Comparison of ENCODE assay signal across 19 cellular contexts in the genomic region with DNA sequence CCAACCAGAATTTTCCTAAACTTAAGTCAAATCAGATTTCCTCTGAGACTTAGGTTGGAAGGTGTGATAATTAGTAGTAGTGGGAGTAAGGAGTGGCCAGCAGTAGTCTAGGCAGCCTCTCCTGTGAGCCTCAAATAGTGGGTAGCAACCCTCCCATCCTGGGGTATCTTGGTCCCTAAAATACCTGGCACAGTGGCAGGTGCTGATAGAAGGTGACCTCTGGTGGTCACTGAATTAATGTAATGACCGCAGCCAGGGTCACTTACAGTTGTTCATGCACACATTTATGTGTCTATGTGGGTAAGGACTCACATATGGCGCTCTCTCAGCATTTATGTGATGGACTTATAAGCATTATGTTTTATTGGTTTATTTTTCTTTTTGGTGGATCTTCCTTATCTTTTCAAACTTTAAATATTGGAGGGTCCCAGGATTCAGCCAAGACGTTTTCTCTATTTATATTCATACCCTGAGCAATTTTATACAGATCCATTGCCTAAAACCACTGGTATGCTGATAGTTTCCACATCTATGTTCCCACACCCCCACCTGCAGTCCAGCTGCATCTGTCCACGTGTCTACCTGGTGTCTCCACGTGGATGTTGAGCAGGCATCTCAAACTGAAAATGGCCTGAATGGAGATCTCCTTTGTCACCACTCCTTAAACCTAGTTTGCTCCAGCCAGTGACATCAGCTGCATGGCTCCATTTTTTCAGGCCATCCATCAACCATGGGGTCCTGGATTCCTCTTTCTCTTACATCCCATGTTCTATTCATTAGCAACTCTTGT. TPM values are rescaled to one million over a fixed set of nuclear protein-coding genes. Genes with fewer than 3 reads are reported as not detected.
A peak's percentile ranks its signal among the peaks of the same experiment; 100 is the strongest.
DNase-seq lines count a peak whose midpoint lies in the region; ATAC-seq, FAIRE-seq and TF ChIP-seq lines count a peak whose summit lies in the region.
"Had no signal": no experiment of that assay in that cellular context is flagged by ENCODE, and none has a peak within 500 bp of the region (broad histone marks: within the 10 kb centered on the region; RNA-seq: fewer than 3 reads in every experiment).

No MANE protein-coding gene starts in this region.

- H3K4me3 ChIP-seq in HepG2 (replicated peaks in 1 of 3; ENCODE audit: insufficient read depth in 1 of 3, low read depth in 2 of 3, low read length in 3 of 3) = no peak overlapping the region
- H3K4me3 ChIP-seq in right lobe of liver = no peak overlapping the region
- H3K4me3 ChIP-seq in stomach = no peak overlapping the region
- H3K4me3 ChIP-seq in lower lobe of right lung = no peak overlapping the region
- H3K4me3 ChIP-seq: K562, PC-9 had no signal

- FAIRE-seq in HepG2 (lab: Jason Lieb, UNC) = no peak
- FAIRE-seq: GM12891, HTR-8/SVneo, K562 had no signal

- TF ChIP-seq POLR2A in HepG2 (IDR thresholded peaks at IDR 0.05; ENCODE audit: insufficient read depth in 1 of 2, low read depth in 2 of 2, low read length in 2 of 2) (no peak), right lobe of liver (IDR thresholded peaks at IDR 0.05) (no peak), stomach (IDR thresholded peaks at IDR 0.05) (no peak)

- no peak overlapping the region for H3K27ac Mint-ChIP-seq in activated naive CD4-positive, alpha-beta T cell treated with anti-CD3 and anti-CD28 coated beads, Interleukin-2, amount 10 ng/mL, durations not matched to agents 7 days and 5 days
- H3K27ac Mint-ChIP-seq: CD4-positive, CD25-positive, alpha-beta regulatory T cell had no signal

- H3K4me1 ChIP-seq in HepG2 (ENCODE audit: insufficient read depth, low read length) = no peaks in the 10 kb centered on the region
- H3K4me1 ChIP-seq in right lobe of liver = no peaks in the 10 kb centered on the region
- H3K4me1 ChIP-seq in stomach = peaks cover 0 to 10% (median 0%) of the 10 kb centered on the region in 4 donors
- H3K4me1 ChIP-seq in lower lobe of right lung = no peaks in the 10 kb centered on the region

- POLR2A ChIA-PET in HepG2 (lab: Yijun Ruan, JAX) = no interaction called here

- H3K27me3 Mint-ChIP-seq in activated naive CD4-positive, alpha-beta T cell treated with anti-CD3 and anti-CD28 coated beads, Interleukin-2, amount 10 ng/mL, durations not matched to agents 7 days and 5 days = no peaks in the 10 kb centered on the region

- BruUV-seq in HepG2 (replicated peaks; lab: Mats Ljungman, UMichigan) = no TSS peak

- ATAC-seq in HepG2 = no peak
- ATAC-seq in right lobe of liver = no peak
- ATAC-seq in lower lobe of right lung = no peak
- ATAC-seq: K562 had no signal

- DNase-seq in HepG2 (ENCODE audit: low spot score) (no peak), right lobe of liver (no peak), dermis blood vessel endothelial cell (peak; percentile 10), stomach (no peak), lower lobe of right lung (no peak), NCI-H446 treated with DMSO at 0.1 percent for 48 hours (lab: John Stamatoyannopoulos, UW) (no peak)
- no peak for DNase-seq in activated naive CD4-positive, alpha-beta T cell treated with anti-CD3 and anti-CD28 coated beads, Interleukin-2, amount 10 ng/mL, durations not matched to agents 7 days and 5 days
- DNase-seq: AML-193; CD4-positive, CD25-positive, alpha-beta regulatory T cell; DMS79; NCI-H1436 treated with DMSO at 0.1 percent for 48 hours; NCI-H2081 treated with DMSO at 0.1 percent for 48 hours; NCI-H2227 treated with DMSO at 0.1 percent for 48 hours; NCI-H526 treated with DMSO at 0.1 percent for 48 hours; PC-9 had no signal

- no peaks in the 10 kb centered on the region for H3K9me3 Mint-ChIP-seq in activated naive CD4-positive, alpha-beta T cell treated with anti-CD3 and anti-CD28 coated beads, Interleukin-2, amount 10 ng/mL, durations not matched to agents 7 days and 5 days

- H3K27ac ChIP-seq in HepG2 (ENCODE audit: extremely low read length, insufficient read depth, low read length) (no peak overlapping the region), right lobe of liver (no peak overlapping the region), stomach (peak overlapping the region in 3 of 5 donors; percentile 49 to 74 (median 54)), lower lobe of right lung (no peak overlapping the region)
- H3K27ac ChIP-seq: PC-9 had no signal

- H3K9me3 ChIP-seq in HepG2 (ENCODE audit: low read length) = no peaks in the 10 kb centered on the region
- no peaks in the 10 kb centered on the region for H3K9me3 ChIP-seq in right lobe of liver
- H3K9me3 ChIP-seq in stomach = no peaks in the 10 kb centered on the region
- no peaks in the 10 kb centered on the region for H3K9me3 ChIP-seq in lower lobe of right lung

- peaks cover 0 to 21% of the 10 kb centered on the region in 2 experiments; a peak in 2 of 5 replicates for H3K27me3 ChIP-seq in HepG2 (ENCODE audit: control insufficient read depth in 1 of 2, insufficient read depth in 2 of 2, low read length in 2 of 2)
- H3K27me3 ChIP-seq in right lobe of liver = no peaks in the 10 kb centered on the region
- H3K27me3 ChIP-seq in stomach = no peaks in the 10 kb centered on the region
- no peaks in the 10 kb centered on the region for H3K27me3 ChIP-seq in lower lobe of right lung (ENCODE audit: low read depth)

- H3K4me2 ChIP-seq in HepG2 (ENCODE audit: low read depth, low read length) = no peak overlapping the region
- H3K4me2 ChIP-seq: PC-9 had no signal

- TF ChIP-seq EP300 in HepG2 (IDR thresholded peaks at IDR 0.05; ENCODE audit: low read depth in 2 of 2, low read length in 2 of 2) (no peak), HepG2 (CRISPR knock-in tag; IDR thresholded peaks at IDR 0.05; ENCODE audit: borderline replicate concordance) (no peak), stomach (IDR thresholded peaks at IDR 0.05) (no peak)

- no peaks in the 10 kb centered on the region for H4K20me1 ChIP-seq in HepG2 (ENCODE audit: insufficient read depth, low read length)

- H3K9ac ChIP-seq in HepG2 (ENCODE audit: insufficient read depth, low read depth, low read length) = no peak overlapping the region

- 9% methylated on average over 5 of the region's 5 CpGs for WGBS in HepG2 (ENCODE audit: low lambda C conversion rate)
- 71% methylated on average over 5 of the region's 5 CpGs for WGBS in right lobe of liver (ENCODE audit: insufficient coverage, low coverage, low lambda C conversion rate, missing lambda C conversion rate)
- WGBS in stomach, 5 donors = 80 to 90% (median 84%) methylated on average over 5 of the region's 5 CpGs

- H3K4me3 Mint-ChIP-seq in activated naive CD4-positive, alpha-beta T cell treated with anti-CD3 and anti-CD28 coated beads, Interleukin-2, amount 10 ng/mL, durations not matched to agents 7 days and 5 days = no peak overlapping the region
- H3K4me3 Mint-ChIP-seq: CD4-positive, CD25-positive, alpha-beta regulatory T cell had no signal

- no peaks in the 10 kb centered on the region for H3K36me3 Mint-ChIP-seq in activated naive CD4-positive, alpha-beta T cell treated with anti-CD3 and anti-CD28 coated beads, Interleukin-2, amount 10 ng/mL, durations not matched to agents 7 days and 5 days
- H3K36me3 Mint-ChIP-seq: CD4-positive, CD25-positive, alpha-beta regulatory T cell had no signal

- H3K36me3 ChIP-seq in HepG2 (replicated peaks in 1 of 2; ENCODE audit: control insufficient read depth in 1 of 2, insufficient read depth in 2 of 2, low read length in 2 of 2) = no peaks in the 10 kb centered on the region; a peak in 1 of 5 replicates
- H3K36me3 ChIP-seq in right lobe of liver = no peaks in the 10 kb centered on the region
- H3K36me3 ChIP-seq in stomach = no peaks in the 10 kb centered on the region
- no peaks in the 10 kb centered on the region for H3K36me3 ChIP-seq in lower lobe of right lung

- in situ Hi-C loops in HepG2 (cut with HindIII; ENCODE audit: extremely low pct_ligation_motif_present, low pct_unique_long_range_greater_than_20kb) = no loop called here

- no peak overlapping the region for H2AFZ ChIP-seq in HepG2 (ENCODE audit: low read length)
- H2AFZ ChIP-seq: PC-9 had no signal

- H3K4me1 Mint-ChIP-seq in activated naive CD4-positive, alpha-beta T cell treated with anti-CD3 and anti-CD28 coated beads, Interleukin-2, amount 10 ng/mL, durations not matched to agents 7 days and 5 days = no peaks in the 10 kb centered on the region
- H3K4me1 Mint-ChIP-seq: CD4-positive, CD25-positive, alpha-beta regulatory T cell had no signal

- intact Hi-C loops in HepG2 (cut with micrococcal nuclease; ENCODE audit: unreplicated experiment) = no loop called here
- intact Hi-C loops in right lobe of liver (cut with DNase I) = no loop called here
- intact Hi-C loops in stomach (cut with DNase I; ENCODE audit: low total_unique reads) = loop anchor here (10.0 kb wide), 1 partner anchor 169 kb away; no protein-coding TSS in a partner anchor
- intact Hi-C loops in lower lobe of right lung (cut with DNase I) = no loop called here

- 0 out of 2 replicates have a peak, but pooled peaks have one; percentile 14 for TF ChIP-seq CTCF in HepG2 (CRISPR knock-in tag; IDR thresholded peaks at IDR 0.05)
- TF ChIP-seq CTCF in right lobe of liver (IDR thresholded peaks at IDR 0.05) = no peak
- no peak for TF ChIP-seq CTCF in stomach (IDR thresholded peaks at IDR 0.05)
- no peak for TF ChIP-seq CTCF in lower lobe of right lung (IDR thresholded peaks at IDR 0.05)

- H3K79me2 ChIP-seq in HepG2 (ENCODE audit: insufficient read depth, low read length) = no peaks in the 10 kb centered on the region

- CTCF ChIA-PET in HepG2 (lab: Yijun Ruan, JAX; ENCODE audit: low intra/inter-chr PET ratio, low total read pairs) = no interaction called here
- CTCF ChIA-PET in activated naive CD4-positive, alpha-beta T cell treated with anti-CD3 and anti-CD28 coated beads, Interleukin-2, amount 10 ng/mL, durations not matched to agents 7 days and 5 days (lab: Charles Lee) = interaction anchor here (1.0 kb wide), 1 partner anchor 9 kb away, joined by 4 read pairs; no protein-coding TSS in a partner anchor

- no peak for TF ChIP-seq RAD21 in HepG2 (CRISPR knock-in tag; IDR thresholded peaks at IDR 0.05)

RNA-seq across cellular contexts. Expression of gene BMPER, which starts 18.3 kb away (rescaled TPM):
- total RNA-seq in HepG2 (2016; rRNA removed; fragmentation: Illumina TruSeq; extraction: Trizol) (not detected in 2 replicates), right lobe of liver (10 to 100 TPM in 3 of 6 experiments, 1 to 10 TPM in 3; 5.8 to 17.1 (median 10.4) TPM), dermis blood vessel endothelial cell (0.70 and 1.0 TPM in 2 replicates), stomach (1 to 10 TPM in 4 of 5 donors, not detected in 1; 4.6 to 9.5 (median 6.6) TPM), lower lobe of right lung (7.4 TPM)
- total RNA-seq in HepG2 (2016; cell fraction: cytosol; rRNA removed; fragmentation: Illumina TruSeq; extraction: Trizol; ENCODE audit: low read depth) = not detected in 2 replicates
- total RNA-seq in HepG2 (2016; cell fraction: insoluble cytoplasmic fraction; rRNA removed; fragmentation: Illumina TruSeq; extraction: Trizol) = not detected in 2 replicates
- total RNA-seq in HepG2 (2016; cell fraction: membrane; rRNA removed; fragmentation: Illumina TruSeq; extraction: Trizol) = not detected in 2 replicates
- total RNA-seq in HepG2 (2016; cell fraction: nucleus; rRNA removed; fragmentation: Illumina TruSeq; extraction: Trizol) = not detected in 2 replicates
- polyA plus RNA-seq in HepG2 (2011; rRNA removed) (not detected in 2 replicates), stomach (1 to 10 TPM; 1.9 to 3.4 (median 2.2) TPM)
- 0.01 TPM in 1 of 2 replicates, not detected in the other for polyA plus RNA-seq in HepG2 (2011; cell fraction: cytosol; rRNA removed)
- polyA plus RNA-seq in HepG2 (2011; cell fraction: nucleus; rRNA removed) = 0.24 and 0.45 TPM in 2 replicates
- 0.07 and 0.12 TPM in 2 replicates for polyA plus RNA-seq in HepG2 (2012)
- polyA plus RNA-seq in HepG2 (2016; cell fraction: cytosol; fragmentation: Illumina TruSeq; extraction: Trizol; ENCODE audit: low read depth) = not detected in 2 replicates
- polyA plus RNA-seq in HepG2 (2016; cell fraction: insoluble cytoplasmic fraction; fragmentation: Illumina TruSeq; extraction: Trizol; ENCODE audit: low read depth) = not detected in 2 replicates
- polyA plus RNA-seq in HepG2 (2016; cell fraction: membrane; fragmentation: Illumina TruSeq; extraction: Trizol; ENCODE audit: low read depth) = not detected in 2 replicates
- not detected in 2 replicates for polyA plus RNA-seq in HepG2 (2016; cell fraction: nucleus; fragmentation: Illumina TruSeq; extraction: Trizol; ENCODE audit: insufficient read depth, low read depth)
- polyA minus RNA-seq in HepG2 (2011; rRNA and poly(A)+ RNA removed; ENCODE audit: low replicate concordance) = 0.16 TPM in 1 of 2 replicates, not detected in the other
- polyA minus RNA-seq in HepG2 (2011; cell fraction: cytosol; rRNA and poly(A)+ RNA removed) = not detected in 2 replicates
- 0.26 and 0.62 TPM in 2 replicates for polyA minus RNA-seq in HepG2 (2011; cell fraction: nucleus; rRNA and poly(A)+ RNA removed)
- total RNA-seq: CD4-positive, CD25-positive, alpha-beta regulatory T cell; G401; K562 had no signal
- polyA plus RNA-seq: CD4-positive, CD25-positive, alpha-beta regulatory T cell; K562 had no signal

Comparison
In these comparisons a context has a peak if more than half of its experiments do, and no peak if none do; other contexts are left out.
1. H3K27ac ChIP-seq: peak in stomach (3 of 5); none in HepG2 (single experiment), right lobe of liver (0 of 3) and lower lobe of right lung (single experiment).